In the genomic region with DNA sequence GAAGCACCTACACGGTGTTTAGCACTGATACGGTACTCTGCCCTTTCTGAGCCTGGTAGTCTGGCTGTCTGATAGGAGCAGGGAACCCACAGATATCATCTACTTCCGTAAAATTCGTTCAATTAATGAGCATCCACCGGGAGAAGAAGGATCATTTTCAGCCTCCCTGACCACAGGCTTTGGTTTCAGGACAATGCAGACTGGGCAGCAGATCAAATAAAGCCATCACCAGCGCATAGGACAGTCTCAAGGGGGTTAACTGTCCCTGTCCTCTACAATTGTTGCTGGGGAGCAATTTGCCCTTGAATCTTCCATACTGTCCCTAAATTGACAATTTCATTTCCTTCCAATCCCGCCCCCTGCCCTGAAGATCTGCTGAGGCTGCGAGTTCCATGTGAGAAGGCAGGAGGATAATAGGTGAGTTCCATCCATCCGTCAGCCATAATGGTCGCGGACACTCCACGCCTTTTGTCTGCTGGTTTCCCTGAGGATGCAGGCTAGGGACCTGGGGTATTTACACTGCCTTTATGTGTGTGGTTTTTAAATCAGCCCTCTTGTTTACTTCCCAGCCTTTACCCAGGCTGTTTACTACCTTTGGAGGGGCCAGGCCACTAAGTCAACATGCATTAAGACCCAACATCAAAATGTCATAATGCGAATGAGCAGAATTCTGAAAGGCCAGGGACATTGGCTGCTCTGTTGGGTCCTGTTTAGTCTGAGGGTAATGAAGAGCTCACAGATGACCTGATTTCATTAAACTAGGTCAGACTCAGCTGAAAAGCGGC, we compare ENCODE assay signal across 1 cellular context.
TF ChIP-seq lines count a peak whose summit lies in the region.

No MANE protein-coding gene starts in this region.

TF ChIP-seq in WTC11, 78 proteins besides CTCF, POLR2A, EP300 and RAD21:
- TF ChIP-seq, protein P1, sequence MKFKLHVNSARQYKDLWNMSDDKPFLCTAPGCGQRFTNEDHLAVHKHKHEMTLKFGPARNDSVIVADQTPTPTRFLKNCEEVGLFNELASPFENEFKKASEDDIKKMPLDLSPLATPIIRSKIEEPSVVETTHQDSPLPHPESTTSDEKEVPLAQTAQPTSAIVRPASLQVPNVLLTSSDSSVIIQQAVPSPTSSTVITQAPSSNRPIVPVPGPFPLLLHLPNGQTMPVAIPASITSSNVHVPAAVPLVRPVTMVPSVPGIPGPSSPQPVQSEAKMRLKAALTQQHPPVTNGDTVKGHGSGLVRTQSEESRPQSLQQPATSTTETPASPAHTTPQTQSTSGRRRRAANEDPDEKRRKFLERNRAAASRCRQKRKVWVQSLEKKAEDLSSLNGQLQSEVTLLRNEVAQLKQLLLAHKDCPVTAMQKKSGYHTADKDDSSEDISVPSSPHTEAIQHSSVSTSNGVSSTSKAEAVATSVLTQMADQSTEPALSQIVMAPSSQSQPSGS (CRISPR knock-in tag; IDR thresholded peaks at IDR 0.05; ENCODE audit: borderline replicate concordance, low read depth) = no peak
- TF ChIP-seq MYBL2 (CRISPR knock-in tag; IDR thresholded peaks at IDR 0.05) (no peak), EMX1 (CRISPR knock-in tag; IDR thresholded peaks at IDR 0.05) (no peak), ZNF263 (CRISPR knock-in tag; IDR thresholded peaks at IDR 0.05; ENCODE audit: low read depth) (no peak), SP1 (CRISPR knock-in tag; conservative IDR thresholded peaks at IDR 0.05) (no peak), TP53 (CRISPR knock-in tag; IDR thresholded peaks at IDR 0.05) (no peak), ETV6 (CRISPR knock-in tag; IDR thresholded peaks at IDR 0.05) (no peak), SMAD3 (CRISPR knock-in tag; IDR thresholded peaks at IDR 0.05; ENCODE audit: borderline replicate concordance) (no peak), HMGA2 (CRISPR knock-in tag; IDR thresholded peaks at IDR 0.05) (no peak)
- TF ChIP-seq, protein P2, sequence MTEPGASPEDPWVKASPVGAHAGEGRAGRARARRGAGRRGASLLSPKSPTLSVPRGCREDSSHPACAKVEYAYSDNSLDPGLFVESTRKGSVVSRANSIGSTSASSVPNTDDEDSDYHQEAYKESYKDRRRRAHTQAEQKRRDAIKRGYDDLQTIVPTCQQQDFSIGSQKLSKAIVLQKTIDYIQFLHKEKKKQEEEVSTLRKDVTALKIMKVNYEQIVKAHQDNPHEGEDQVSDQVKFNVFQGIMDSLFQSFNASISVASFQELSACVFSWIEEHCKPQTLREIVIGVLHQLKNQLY (CRISPR knock-in tag; IDR thresholded peaks at IDR 0.05) = no peak
- TF ChIP-seq, protein P3, sequence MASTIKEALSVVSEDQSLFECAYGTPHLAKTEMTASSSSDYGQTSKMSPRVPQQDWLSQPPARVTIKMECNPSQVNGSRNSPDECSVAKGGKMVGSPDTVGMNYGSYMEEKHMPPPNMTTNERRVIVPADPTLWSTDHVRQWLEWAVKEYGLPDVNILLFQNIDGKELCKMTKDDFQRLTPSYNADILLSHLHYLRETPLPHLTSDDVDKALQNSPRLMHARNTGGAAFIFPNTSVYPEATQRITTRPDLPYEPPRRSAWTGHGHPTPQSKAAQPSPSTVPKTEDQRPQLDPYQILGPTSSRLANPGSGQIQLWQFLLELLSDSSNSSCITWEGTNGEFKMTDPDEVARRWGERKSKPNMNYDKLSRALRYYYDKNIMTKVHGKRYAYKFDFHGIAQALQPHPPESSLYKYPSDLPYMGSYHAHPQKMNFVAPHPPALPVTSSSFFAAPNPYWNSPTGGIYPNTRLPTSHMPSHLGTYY (CRISPR knock-in tag; IDR thresholded peaks at IDR 0.05) = no peak
- TF ChIP-seq, protein P4, sequence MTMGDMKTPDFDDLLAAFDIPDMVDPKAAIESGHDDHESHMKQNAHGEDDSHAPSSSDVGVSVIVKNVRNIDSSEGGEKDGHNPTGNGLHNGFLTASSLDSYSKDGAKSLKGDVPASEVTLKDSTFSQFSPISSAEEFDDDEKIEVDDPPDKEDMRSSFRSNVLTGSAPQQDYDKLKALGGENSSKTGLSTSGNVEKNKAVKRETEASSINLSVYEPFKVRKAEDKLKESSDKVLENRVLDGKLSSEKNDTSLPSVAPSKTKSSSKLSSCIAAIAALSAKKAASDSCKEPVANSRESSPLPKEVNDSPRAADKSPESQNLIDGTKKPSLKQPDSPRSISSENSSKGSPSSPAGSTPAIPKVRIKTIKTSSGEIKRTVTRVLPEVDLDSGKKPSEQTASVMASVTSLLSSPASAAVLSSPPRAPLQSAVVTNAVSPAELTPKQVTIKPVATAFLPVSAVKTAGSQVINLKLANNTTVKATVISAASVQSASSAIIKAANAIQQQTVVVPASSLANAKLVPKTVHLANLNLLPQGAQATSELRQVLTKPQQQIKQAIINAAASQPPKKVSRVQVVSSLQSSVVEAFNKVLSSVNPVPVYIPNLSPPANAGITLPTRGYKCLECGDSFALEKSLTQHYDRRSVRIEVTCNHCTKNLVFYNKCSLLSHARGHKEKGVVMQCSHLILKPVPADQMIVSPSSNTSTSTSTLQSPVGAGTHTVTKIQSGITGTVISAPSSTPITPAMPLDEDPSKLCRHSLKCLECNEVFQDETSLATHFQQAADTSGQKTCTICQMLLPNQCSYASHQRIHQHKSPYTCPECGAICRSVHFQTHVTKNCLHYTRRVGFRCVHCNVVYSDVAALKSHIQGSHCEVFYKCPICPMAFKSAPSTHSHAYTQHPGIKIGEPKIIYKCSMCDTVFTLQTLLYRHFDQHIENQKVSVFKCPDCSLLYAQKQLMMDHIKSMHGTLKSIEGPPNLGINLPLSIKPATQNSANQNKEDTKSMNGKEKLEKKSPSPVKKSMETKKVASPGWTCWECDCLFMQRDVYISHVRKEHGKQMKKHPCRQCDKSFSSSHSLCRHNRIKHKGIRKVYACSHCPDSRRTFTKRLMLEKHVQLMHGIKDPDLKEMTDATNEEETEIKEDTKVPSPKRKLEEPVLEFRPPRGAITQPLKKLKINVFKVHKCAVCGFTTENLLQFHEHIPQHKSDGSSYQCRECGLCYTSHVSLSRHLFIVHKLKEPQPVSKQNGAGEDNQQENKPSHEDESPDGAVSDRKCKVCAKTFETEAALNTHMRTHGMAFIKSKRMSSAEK (CRISPR knock-in tag; IDR thresholded peaks at IDR 0.05; ENCODE audit: borderline replicate concordance) = no peak
- TF ChIP-seq, protein P5, sequence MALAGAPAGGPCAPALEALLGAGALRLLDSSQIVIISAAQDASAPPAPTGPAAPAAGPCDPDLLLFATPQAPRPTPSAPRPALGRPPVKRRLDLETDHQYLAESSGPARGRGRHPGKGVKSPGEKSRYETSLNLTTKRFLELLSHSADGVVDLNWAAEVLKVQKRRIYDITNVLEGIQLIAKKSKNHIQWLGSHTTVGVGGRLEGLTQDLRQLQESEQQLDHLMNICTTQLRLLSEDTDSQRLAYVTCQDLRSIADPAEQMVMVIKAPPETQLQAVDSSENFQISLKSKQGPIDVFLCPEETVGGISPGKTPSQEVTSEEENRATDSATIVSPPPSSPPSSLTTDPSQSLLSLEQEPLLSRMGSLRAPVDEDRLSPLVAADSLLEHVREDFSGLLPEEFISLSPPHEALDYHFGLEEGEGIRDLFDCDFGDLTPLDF (CRISPR knock-in tag; IDR thresholded peaks at IDR 0.05) = no peak
- TF ChIP-seq, protein P6, sequence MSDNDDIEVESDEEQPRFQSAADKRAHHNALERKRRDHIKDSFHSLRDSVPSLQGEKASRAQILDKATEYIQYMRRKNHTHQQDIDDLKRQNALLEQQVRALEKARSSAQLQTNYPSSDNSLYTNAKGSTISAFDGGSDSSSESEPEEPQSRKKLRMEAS (CRISPR knock-in tag; IDR thresholded peaks at IDR 0.05) = no peak
- TF ChIP-seq, protein P7, sequence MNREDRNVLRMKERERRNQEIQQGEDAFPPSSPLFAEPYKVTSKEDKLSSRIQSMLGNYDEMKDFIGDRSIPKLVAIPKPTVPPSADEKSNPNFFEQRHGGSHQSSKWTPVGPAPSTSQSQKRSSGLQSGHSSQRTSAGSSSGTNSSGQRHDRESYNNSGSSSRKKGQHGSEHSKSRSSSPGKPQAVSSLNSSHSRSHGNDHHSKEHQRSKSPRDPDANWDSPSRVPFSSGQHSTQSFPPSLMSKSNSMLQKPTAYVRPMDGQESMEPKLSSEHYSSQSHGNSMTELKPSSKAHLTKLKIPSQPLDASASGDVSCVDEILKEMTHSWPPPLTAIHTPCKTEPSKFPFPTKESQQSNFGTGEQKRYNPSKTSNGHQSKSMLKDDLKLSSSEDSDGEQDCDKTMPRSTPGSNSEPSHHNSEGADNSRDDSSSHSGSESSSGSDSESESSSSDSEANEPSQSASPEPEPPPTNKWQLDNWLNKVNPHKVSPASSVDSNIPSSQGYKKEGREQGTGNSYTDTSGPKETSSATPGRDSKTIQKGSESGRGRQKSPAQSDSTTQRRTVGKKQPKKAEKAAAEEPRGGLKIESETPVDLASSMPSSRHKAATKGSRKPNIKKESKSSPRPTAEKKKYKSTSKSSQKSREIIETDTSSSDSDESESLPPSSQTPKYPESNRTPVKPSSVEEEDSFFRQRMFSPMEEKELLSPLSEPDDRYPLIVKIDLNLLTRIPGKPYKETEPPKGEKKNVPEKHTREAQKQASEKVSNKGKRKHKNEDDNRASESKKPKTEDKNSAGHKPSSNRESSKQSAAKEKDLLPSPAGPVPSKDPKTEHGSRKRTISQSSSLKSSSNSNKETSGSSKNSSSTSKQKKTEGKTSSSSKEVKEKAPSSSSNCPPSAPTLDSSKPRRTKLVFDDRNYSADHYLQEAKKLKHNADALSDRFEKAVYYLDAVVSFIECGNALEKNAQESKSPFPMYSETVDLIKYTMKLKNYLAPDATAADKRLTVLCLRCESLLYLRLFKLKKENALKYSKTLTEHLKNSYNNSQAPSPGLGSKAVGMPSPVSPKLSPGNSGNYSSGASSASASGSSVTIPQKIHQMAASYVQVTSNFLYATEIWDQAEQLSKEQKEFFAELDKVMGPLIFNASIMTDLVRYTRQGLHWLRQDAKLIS (CRISPR knock-in tag; IDR thresholded peaks at IDR 0.05; ENCODE audit: borderline replicate concordance) = no peak
- TF ChIP-seq, protein P8, sequence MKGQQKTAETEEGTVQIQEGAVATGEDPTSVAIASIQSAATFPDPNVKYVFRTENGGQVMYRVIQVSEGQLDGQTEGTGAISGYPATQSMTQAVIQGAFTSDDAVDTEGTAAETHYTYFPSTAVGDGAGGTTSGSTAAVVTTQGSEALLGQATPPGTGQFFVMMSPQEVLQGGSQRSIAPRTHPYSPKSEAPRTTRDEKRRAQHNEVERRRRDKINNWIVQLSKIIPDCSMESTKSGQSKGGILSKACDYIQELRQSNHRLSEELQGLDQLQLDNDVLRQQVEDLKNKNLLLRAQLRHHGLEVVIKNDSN (CRISPR knock-in tag; IDR thresholded peaks at IDR 0.05) = no peak
- TF ChIP-seq, protein P9, sequence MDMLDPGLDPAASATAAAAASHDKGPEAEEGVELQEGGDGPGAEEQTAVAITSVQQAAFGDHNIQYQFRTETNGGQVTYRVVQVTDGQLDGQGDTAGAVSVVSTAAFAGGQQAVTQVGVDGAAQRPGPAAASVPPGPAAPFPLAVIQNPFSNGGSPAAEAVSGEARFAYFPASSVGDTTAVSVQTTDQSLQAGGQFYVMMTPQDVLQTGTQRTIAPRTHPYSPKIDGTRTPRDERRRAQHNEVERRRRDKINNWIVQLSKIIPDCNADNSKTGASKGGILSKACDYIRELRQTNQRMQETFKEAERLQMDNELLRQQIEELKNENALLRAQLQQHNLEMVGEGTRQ (CRISPR knock-in tag; IDR thresholded peaks at IDR 0.05) = no peak
- TF ChIP-seq, protein P10, sequence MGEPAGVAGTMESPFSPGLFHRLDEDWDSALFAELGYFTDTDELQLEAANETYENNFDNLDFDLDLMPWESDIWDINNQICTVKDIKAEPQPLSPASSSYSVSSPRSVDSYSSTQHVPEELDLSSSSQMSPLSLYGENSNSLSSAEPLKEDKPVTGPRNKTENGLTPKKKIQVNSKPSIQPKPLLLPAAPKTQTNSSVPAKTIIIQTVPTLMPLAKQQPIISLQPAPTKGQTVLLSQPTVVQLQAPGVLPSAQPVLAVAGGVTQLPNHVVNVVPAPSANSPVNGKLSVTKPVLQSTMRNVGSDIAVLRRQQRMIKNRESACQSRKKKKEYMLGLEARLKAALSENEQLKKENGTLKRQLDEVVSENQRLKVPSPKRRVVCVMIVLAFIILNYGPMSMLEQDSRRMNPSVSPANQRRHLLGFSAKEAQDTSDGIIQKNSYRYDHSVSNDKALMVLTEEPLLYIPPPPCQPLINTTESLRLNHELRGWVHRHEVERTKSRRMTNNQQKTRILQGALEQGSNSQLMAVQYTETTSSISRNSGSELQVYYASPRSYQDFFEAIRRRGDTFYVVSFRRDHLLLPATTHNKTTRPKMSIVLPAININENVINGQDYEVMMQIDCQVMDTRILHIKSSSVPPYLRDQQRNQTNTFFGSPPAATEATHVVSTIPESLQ (CRISPR knock-in tag; IDR thresholded peaks at IDR 0.05) = no peak
- TF ChIP-seq, protein P11, sequence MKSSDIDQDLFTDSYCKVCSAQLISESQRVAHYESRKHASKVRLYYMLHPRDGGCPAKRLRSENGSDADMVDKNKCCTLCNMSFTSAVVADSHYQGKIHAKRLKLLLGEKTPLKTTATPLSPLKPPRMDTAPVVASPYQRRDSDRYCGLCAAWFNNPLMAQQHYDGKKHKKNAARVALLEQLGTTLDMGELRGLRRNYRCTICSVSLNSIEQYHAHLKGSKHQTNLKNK (CRISPR knock-in tag; IDR thresholded peaks at IDR 0.05) = no peak
